Comparison of ENCODE assay signal across 9 cellular contexts in the genomic region with DNA sequence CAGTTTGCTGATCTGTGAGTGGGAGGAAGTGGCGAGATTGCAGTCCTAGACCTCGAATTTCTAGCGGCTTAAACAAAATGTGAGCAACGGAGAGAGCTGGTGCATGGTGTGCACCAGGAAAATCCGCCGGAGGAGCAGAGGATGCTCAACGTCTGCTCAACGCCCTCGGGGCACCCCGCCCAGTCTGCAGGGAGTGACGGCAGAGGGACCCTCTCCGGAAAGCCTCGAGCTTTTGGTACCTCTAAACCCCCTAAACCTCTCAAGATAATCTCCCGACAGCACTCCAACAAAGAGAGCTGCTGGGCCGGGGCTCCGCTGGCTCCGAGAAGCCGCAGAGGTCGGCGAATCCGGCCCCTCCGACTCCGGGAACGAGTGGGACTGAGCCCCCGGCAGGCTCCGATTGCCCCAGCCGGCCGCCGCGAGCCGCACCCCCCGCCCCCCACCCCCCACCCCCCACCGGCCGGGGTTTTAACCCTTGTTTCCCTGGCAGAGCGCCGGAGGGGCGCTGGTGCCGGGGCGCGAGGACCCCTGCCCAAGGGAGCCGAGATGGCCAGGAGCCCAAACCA. TPM values are rescaled to one million over a fixed set of nuclear protein-coding genes. Genes with fewer than 3 reads are reported as not detected.
DNase-seq lines count a peak whose midpoint lies in the region; ATAC-seq, FAIRE-seq and TF ChIP-seq lines count a peak whose summit lies in the region.
"Had no signal": no experiment of that assay in that cellular context is flagged by ENCODE, and none has a peak within 500 bp of the region (broad histone marks: within the 10 kb centered on the region; RNA-seq: fewer than 3 reads in every experiment).

No MANE protein-coding gene starts in this region.

- DNase-seq in activated naive CD4-positive, alpha-beta T cell treated with anti-CD3 and anti-CD28 coated beads, Interleukin-2, amount 10 ng/mL, durations not matched to agents 7 days and 5 days: peak; percentile 25
- no peak for DNase-seq in activated naive CD4-positive, alpha-beta T cell (lab: John Stamatoyannopoulos, UW)
- DNase-seq in WERI-Rb-1 (peak; percentile 16), iPS-NIHi11 (ENCODE audit: low spot score) (peak; percentile 45), thoracic aorta (ENCODE audit: low spot score) (no peak), amniotic stem cell (lab: John Stamatoyannopoulos, UW) (no peak), GF-D8 (lab: John Stamatoyannopoulos, UW) (no peak), RCC 7860 (ENCODE audit: low spot score) (no peak)

- no peaks in the 10 kb centered on the region for H3K36me3 ChIP-seq in WERI-Rb-1
- H3K36me3 ChIP-seq in thoracic aorta: no peaks in the 10 kb centered on the region

- H3K4me1 ChIP-seq in thoracic aorta (ENCODE audit: control insufficient read depth in 1 of 2, low read depth in 2 of 2): peaks cover 10 to 25% of the 10 kb centered on the region in 2 donors

- CTCF ChIA-PET in activated naive CD4-positive, alpha-beta T cell treated with anti-CD3 and anti-CD28 coated beads, Interleukin-2, amount 10 ng/mL, durations not matched to agents 7 days and 5 days (lab: Charles Lee): interaction anchor here (1.0 to 1.2 kb wide), 4 partner anchors 13 to 247 kb away, joined by 3 to 5 read pairs (median 4); a partner anchor contains a TSS

- H3K9me3 ChIP-seq in WERI-Rb-1 (ENCODE audit: severe bottlenecking) (no peaks in the 10 kb centered on the region), thoracic aorta (no peaks in the 10 kb centered on the region)

- no peaks in the 10 kb centered on the region for H3K36me3 Mint-ChIP-seq in activated naive CD4-positive, alpha-beta T cell treated with anti-CD3 and anti-CD28 coated beads, Interleukin-2, amount 10 ng/mL, durations not matched to agents 7 days and 5 days

- no peak overlapping the region for H3K27ac Mint-ChIP-seq in activated naive CD4-positive, alpha-beta T cell treated with anti-CD3 and anti-CD28 coated beads, Interleukin-2, amount 10 ng/mL, durations not matched to agents 7 days and 5 days

- H3K4me3 ChIP-seq in WERI-Rb-1 (ENCODE audit: low read depth, low read length) (peak overlapping the region; percentile 52), thoracic aorta (peak overlapping the region; percentile 78)

- H3K27me3 Mint-ChIP-seq in activated naive CD4-positive, alpha-beta T cell treated with anti-CD3 and anti-CD28 coated beads, Interleukin-2, amount 10 ng/mL, durations not matched to agents 7 days and 5 days: peaks cover 89% of the 10 kb centered on the region

- H3K27ac ChIP-seq in WERI-Rb-1 (no peak overlapping the region), thoracic aorta (no peak overlapping the region)

- H3K27me3 ChIP-seq in WERI-Rb-1 (ENCODE audit: insufficient read depth, low read depth, severe bottlenecking): peaks cover 24% of the 10 kb centered on the region
- H3K27me3 ChIP-seq in thoracic aorta (replicated peaks; ENCODE audit: insufficient read depth): peaks cover 16% of the 10 kb centered on the region

- H3K9me3 Mint-ChIP-seq in activated naive CD4-positive, alpha-beta T cell treated with anti-CD3 and anti-CD28 coated beads, Interleukin-2, amount 10 ng/mL, durations not matched to agents 7 days and 5 days: no peaks in the 10 kb centered on the region

- peak overlapping the region; percentile 31 for H3K4me3 Mint-ChIP-seq in activated naive CD4-positive, alpha-beta T cell treated with anti-CD3 and anti-CD28 coated beads, Interleukin-2, amount 10 ng/mL, durations not matched to agents 7 days and 5 days

- TF ChIP-seq CTCF in WERI-Rb-1 (IDR thresholded peaks at IDR 0.05; ENCODE audit: low read depth, low read length) (no peak), thoracic aorta (IDR thresholded peaks at IDR 0.05) (no peak)

- no peak for FAIRE-seq in RCC 7860 (lab: Jason Lieb, UNC)
- FAIRE-seq: G401.6 had no signal

- peaks cover 19% of the 10 kb centered on the region for H3K4me1 Mint-ChIP-seq in activated naive CD4-positive, alpha-beta T cell treated with anti-CD3 and anti-CD28 coated beads, Interleukin-2, amount 10 ng/mL, durations not matched to agents 7 days and 5 days

- no peak for ATAC-seq in thoracic aorta (ENCODE audit: insufficient number of reproducible peaks, low FRiP score, low read depth)

RNA-seq across cellular contexts. Expression of a gene that starts 1.7 kb away (rescaled TPM):
- total RNA-seq in thoracic aorta: not detected

RNA-seq across cellular contexts. Expression of a gene that starts 41.5 kb away (rescaled TPM):
- 10 to 100 TPM; 36.8 to 45.1 TPM for total RNA-seq in thoracic aorta

Comparison
In these comparisons a context has a peak if more than half of its experiments do, and no peak if none do; other contexts are left out.
1. DNase-seq: peak in activated naive CD4-positive, alpha-beta T cell treated with anti-CD3 and anti-CD28 coated beads, Interleukin-2, amount 10 ng/mL, durations not matched to agents 7 days and 5 days (single experiment), WERI-Rb-1 (single experiment) and iPS-NIHi11 (single experiment); none in activated naive CD4-positive, alpha-beta T cell (0 of 4), thoracic aorta (single experiment), amniotic stem cell (single experiment), GF-D8 (single experiment) and RCC 7860 (single experiment).